In genomic region chrX:23390979-23391378, GRCh38 we compare ENCODE assay signal across 30 cellular contexts. TPM values are rescaled to one million over a fixed set of nuclear protein-coding genes. Genes with fewer than 3 reads are reported as not detected.
"Had no signal": no experiment of that assay in that cellular context is flagged by ENCODE, and none has a peak within 500 bp of the region (broad histone marks: within the 10 kb centered on the region; RNA-seq: fewer than 3 reads in every experiment).

No MANE protein-coding gene starts in this region.

- ATAC-seq: left colon; natural killer cell; pancreas; stimulated activated memory B cell treated with anti-CD40 and anti-IgM and Interleukin-4, amounts not matched to agents 10 μg/mL and 1 μg/mL and 100 μg/mL, for 72 hours; stimulated activated naive CD8-positive, alpha-beta T cell treated with anti-CD3 and anti-CD28 coated beads, Interleukin-15, Interleukin-2, amounts not matched to agents 100 U/mL and 50 U/mL, for 24 hours had no signal

- H3K36me3 Mint-ChIP-seq: naive B cell; natural killer cell; stimulated activated memory B cell treated with anti-CD40 and anti-IgM and Interleukin-4, amounts not matched to agents 10 μg/mL and 1 μg/mL and 100 μg/mL, for 72 hours had no signal

- H3K27ac ChIP-seq: left ventricle myocardium inferior, pancreas, prostate gland, sigmoid colon, stomach, testis, thyroid gland, transverse colon, upper lobe of left lung, vagina had no signal

- H3K9me3 ChIP-seq: left ventricle myocardium inferior, pancreas, prostate gland, sigmoid colon, stomach, testis, thyroid gland, transverse colon, upper lobe of left lung, vagina had no signal

- DNase-seq: hippocampal formation; kidney glomerular epithelial cell; left colon; left ventricle myocardium inferior; mesendoderm; naive B cell; natural killer cell; nucleus accumbens; pancreas; posterior cingulate gyrus; sigmoid colon; small intestine; stimulated activated CD4-positive, alpha-beta T cell treated with anti-CD3 and anti-CD28 coated beads, Interleukin-1b, Interleukin-23, amount 100 ng/mL, for 48 hours; stimulated activated CD4-positive, alpha-beta T cell treated with anti-CD3 and anti-CD28 coated beads, Interleukin-2, amount 100 ng/mL, for 48 hours; stimulated activated CD4-positive, alpha-beta T cell treated with anti-CD3 and anti-CD28 coated beads, Interleukin-4, amount 100 ng/mL, for 4 hours; stimulated activated CD8-positive, alpha-beta memory T cell treated with anti-CD3 and anti-CD28 coated beads, Interleukin-4, amount 100 ng/mL, for 48 hours; stimulated activated naive CD8-positive, alpha-beta T cell treated with anti-CD3 and anti-CD28 coated beads, Interleukin-15, Interleukin-2, amounts not matched to agents 100 U/mL and 50 U/mL, for 24 hours; stomach; testis; thyroid gland; transverse colon; upper lobe of left lung had no signal

- H3K4me3 ChIP-seq: left ventricle myocardium inferior, lung, pancreas, prostate gland, sigmoid colon, stomach, testis, thyroid gland, transverse colon, upper lobe of left lung, vagina had no signal

- H3K27me3 ChIP-seq: pancreas, sigmoid colon, testis, thyroid gland, transverse colon, upper lobe of left lung, vagina had no signal

- H3K4me1 ChIP-seq: left ventricle myocardium inferior, pancreas, prostate gland, stomach, testis, thyroid gland, upper lobe of left lung, vagina had no signal

- H3K9me3 Mint-ChIP-seq: natural killer cell; neural crest cell; stimulated activated memory B cell treated with anti-CD40 and anti-IgM and Interleukin-4, amounts not matched to agents 10 μg/mL and 1 μg/mL and 100 μg/mL, for 72 hours had no signal

- H3K36me3 ChIP-seq: left ventricle myocardium inferior, pancreas, prostate gland, sigmoid colon, stomach, thyroid gland, transverse colon, upper lobe of left lung, vagina had no signal

- H3K4me3 Mint-ChIP-seq: mesothelial cell of epicardium; naive B cell; natural killer cell; neural crest cell; stimulated activated memory B cell treated with anti-CD40 and anti-IgM and Interleukin-4, amounts not matched to agents 10 μg/mL and 1 μg/mL and 100 μg/mL, for 72 hours had no signal

- H3K27me3 Mint-ChIP-seq: naive B cell; stimulated activated memory B cell treated with anti-CD40 and anti-IgM and Interleukin-4, amounts not matched to agents 10 μg/mL and 1 μg/mL and 100 μg/mL, for 72 hours had no signal

- H3K4me1 Mint-ChIP-seq: naive B cell; natural killer cell; neural crest cell; stimulated activated memory B cell treated with anti-CD40 and anti-IgM and Interleukin-4, amounts not matched to agents 10 μg/mL and 1 μg/mL and 100 μg/mL, for 72 hours had no signal

- H3K27ac Mint-ChIP-seq: mesothelial cell of epicardium; naive B cell; natural killer cell; stimulated activated memory B cell treated with anti-CD40 and anti-IgM and Interleukin-4, amounts not matched to agents 10 μg/mL and 1 μg/mL and 100 μg/mL, for 72 hours had no signal

RNA-seq across cellular contexts. Expression of gene PTCHD1, which starts 56.3 kb away (rescaled TPM):
- total RNA-seq: natural killer cell, osteoblast had no signal
- polyA plus RNA-seq: keratinocyte had no signal
